1 cellular context compared by ENCODE assay signal in the genomic region with DNA sequence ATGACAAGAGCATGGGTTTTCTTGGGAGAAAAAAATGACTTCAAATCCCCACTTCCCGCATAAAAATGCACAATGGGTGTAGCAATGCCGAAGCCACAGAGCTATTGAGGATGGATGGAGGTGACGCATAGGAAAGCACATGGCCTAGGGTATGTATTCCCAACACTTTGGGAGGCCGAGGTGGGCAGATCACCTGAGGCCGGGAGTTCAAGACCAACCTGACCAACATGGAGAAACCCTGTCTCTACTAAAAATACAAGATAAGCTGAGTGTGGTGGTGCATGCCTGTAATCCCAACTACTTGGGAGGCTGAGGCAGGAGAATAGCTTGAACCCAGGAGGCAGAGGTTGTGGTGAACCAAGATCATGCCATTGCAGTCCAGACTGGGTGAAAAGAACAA. TPM values are rescaled to one million over a fixed set of nuclear protein-coding genes. Genes with fewer than 3 reads are reported as not detected.
"Had no signal": no experiment of that assay in that cellular context is flagged by ENCODE, and none has a peak within 500 bp of the region (broad histone marks: within the 10 kb centered on the region; RNA-seq: fewer than 3 reads in every experiment).

No MANE protein-coding gene starts in this region.

RNA-seq across cellular contexts. Expression of a gene that starts 15.3 kb away (rescaled TPM):
- total RNA-seq: OCI-LY7 had no signal
